ENCODE assay signal across 8 cellular contexts in the genomic region with DNA sequence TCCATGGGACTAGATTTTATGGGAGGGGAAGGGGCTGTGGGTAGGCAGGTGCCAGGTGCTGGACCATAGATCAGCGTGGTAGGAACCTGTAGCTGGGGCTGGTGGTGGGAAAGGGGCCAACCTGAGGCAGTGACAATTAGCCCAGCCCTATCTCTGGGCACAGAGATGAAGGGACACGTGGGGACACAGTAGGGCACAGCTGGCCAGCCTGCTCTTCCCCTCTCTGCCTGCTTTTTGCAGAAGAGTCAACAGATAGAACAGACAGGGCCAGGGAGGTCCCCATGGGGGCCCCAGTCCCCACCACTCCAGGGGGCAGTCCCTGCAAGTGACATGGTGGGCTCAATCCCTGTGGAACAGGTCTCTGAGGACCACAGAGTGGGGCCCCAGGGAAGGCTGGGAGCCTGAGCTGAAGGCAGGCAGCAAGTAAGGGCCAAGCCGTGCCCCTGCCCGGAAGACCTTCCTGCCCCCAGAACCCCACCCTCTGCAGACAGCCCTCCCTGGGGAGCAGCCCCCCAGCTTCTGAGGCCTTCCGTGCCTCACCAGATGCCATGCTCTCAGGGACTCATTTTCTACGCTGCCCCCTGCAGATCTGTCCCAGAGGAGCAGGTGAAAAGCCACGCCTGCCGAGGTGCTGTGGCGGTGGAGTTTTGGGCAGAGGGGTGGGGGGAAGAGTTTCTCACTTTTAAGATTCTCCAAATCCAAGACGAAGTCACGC. TPM values are rescaled to one million over a fixed set of nuclear protein-coding genes. Genes with fewer than 3 reads are reported as not detected.
DNase-seq lines count a peak whose midpoint lies in the region; ATAC-seq and TF ChIP-seq lines count a peak whose summit lies in the region.
"Not testable (repeated sequence)": the region's sequence is repeated elsewhere in the genome, so short reads cannot be mapped to it uniquely, and the experiment has no call there.

No MANE protein-coding gene starts in this region.

- H3K4me1 Mint-ChIP-seq in T-helper 2 cell treated with Interferon-gamma antibody and Interleukin-4, amounts not matched to agents 5 μg/mL and 100 μg/mL, for 36 hours (ENCODE audit: low read depth), result peaks cover 25% of the 10 kb centered on the region
- peaks cover 41% of the 10 kb centered on the region for H3K4me1 Mint-ChIP-seq in memory B cell

- H3K4me3 Mint-ChIP-seq in T-helper 2 cell treated with Interferon-gamma antibody and Interleukin-4, amounts not matched to agents 5 μg/mL and 100 μg/mL, for 36 hours, result not testable (repeated sequence)
- H3K4me3 Mint-ChIP-seq in memory B cell, result peak overlapping the region; percentile 43

- not testable (repeated sequence) for H4K20me1 ChIP-seq in BLaER1; Loucy (ENCODE audit: insufficient read depth, low read length, poor library complexity, severe bottlenecking)

- in situ Hi-C loops in GM13977 (cut with MboI; ENCODE audit: low pct_unique_long_range_greater_than_20kb, low sequenced_read_pairs, unreplicated experiment), result not testable (repeated sequence)

- DNase-seq in GM13977 (ENCODE audit: low spot score); T-helper 2 cell treated with Interferon-gamma antibody and Interleukin-4, amounts not matched to agents 5 μg/mL and 100 μg/mL, for 36 hours (ENCODE audit: low spot score); ascending aorta (ENCODE audit: low spot score in 2 of 2); memory B cell (ENCODE audit: low spot score in 2 of 2): not testable (repeated sequence)
- DNase-seq in Right ventricle myocardium superior, result peak; percentile 38
- peak; percentile 74 for DNase-seq in spleen

- H2AFZ ChIP-seq in Loucy (ENCODE audit: low read length), result not testable (repeated sequence)

- not testable (repeated sequence) for H3F3A ChIP-seq in Loucy (ENCODE audit: low read depth)

- peak overlapping the region; percentile 53 for H3K4me3 ChIP-seq in BLaER1
- not testable (repeated sequence) for H3K4me3 ChIP-seq in Loucy (ENCODE audit: low read length, poor library complexity, severe bottlenecking); ascending aorta; spleen

- H3K4me1 ChIP-seq in BLaER1, result peaks cover 94% of the 10 kb centered on the region
- peaks cover 49% of the 10 kb centered on the region for H3K4me1 ChIP-seq in Loucy (ENCODE audit: insufficient read depth, low read length, poor library complexity, severe bottlenecking)
- peaks cover 17 to 31% of the 10 kb centered on the region in 2 donors for H3K4me1 ChIP-seq in ascending aorta
- H3K4me1 ChIP-seq in spleen, result peaks cover 38 to 79% (median 60%) of the 10 kb centered on the region in 6 donors

- not testable (repeated sequence) for H3K9me3 Mint-ChIP-seq in T-helper 2 cell treated with Interferon-gamma antibody and Interleukin-4, amounts not matched to agents 5 μg/mL and 100 μg/mL, for 36 hours; memory B cell

- intact Hi-C loops in ascending aorta (cut with DNase I) (loop anchor here (5.0 to 10.0 kb wide), 4 partner anchors 54 to 226 kb away; partner anchors contain the start of gene ADAMTS7), Right ventricle myocardium superior (cut with DNase I) (loop anchor here (5.0 kb wide), 1 partner anchor 49 kb away; no protein-coding TSS in a partner anchor)
- intact Hi-C loops in spleen (cut with DNase I; ENCODE audit: low total_unique reads), result not testable (repeated sequence)

- peak overlapping the region; percentile 82 for H3K9ac ChIP-seq in BLaER1
- peak overlapping the region; percentile 27 for H3K9ac ChIP-seq in Loucy (ENCODE audit: low read depth, low read length, poor library complexity, severe bottlenecking)

- not testable (repeated sequence) for TF ChIP-seq POLR2A in spleen (IDR thresholded peaks at IDR 0.05)

- peak; percentile 4 for TF ChIP-seq CTCF in GM13977 (IDR thresholded peaks at IDR 0.05; ENCODE audit: extremely low read depth, insufficient read depth, missing control alignments)
- peak; percentile 38 for TF ChIP-seq CTCF in Loucy (conservative IDR thresholded peaks at IDR 0.05; ENCODE audit: low read length)
- TF ChIP-seq CTCF in ascending aorta (IDR thresholded peaks at IDR 0.05); spleen (IDR thresholded peaks at IDR 0.05 in 8 of 11, conservative IDR thresholded peaks at IDR 0.05 in 3 of 11): not testable (repeated sequence)

- H3K27me3 Mint-ChIP-seq in T-helper 2 cell treated with Interferon-gamma antibody and Interleukin-4, amounts not matched to agents 5 μg/mL and 100 μg/mL, for 36 hours (ENCODE audit: low read depth); memory B cell: not testable (repeated sequence)

- H3K36me3 ChIP-seq in BLaER1; Loucy (ENCODE audit: insufficient read depth, low read length); ascending aorta; spleen: not testable (repeated sequence)

- 64 to 80% (median 74%) methylated on average over 10 to 11 of the region's 11 CpGs for WGBS in spleen, 5 donors

- not testable (repeated sequence) for H3K79me2 ChIP-seq in Loucy (ENCODE audit: insufficient read depth, low read length)

- not testable (repeated sequence) for H3K9me2 ChIP-seq in Loucy (replicated peaks; ENCODE audit: low read depth, low read length)

- peak overlapping the region; percentile 98 for H3K27ac ChIP-seq in BLaER1
- peak overlapping the region; percentile 78 for H3K27ac ChIP-seq in ascending aorta
- peak overlapping the region in 3 of 8 donors; percentile 5 to 84 (median 80) for H3K27ac ChIP-seq in spleen

- H3K27me3 ChIP-seq in BLaER1; Loucy (ENCODE audit: insufficient read depth, low read length, poor library complexity, severe bottlenecking); ascending aorta; spleen (replicated peaks in 1 of 7): not testable (repeated sequence)

- not testable (repeated sequence) for H3K9me3 ChIP-seq in BLaER1; Loucy (ENCODE audit: insufficient read depth, low read depth, low read length); ascending aorta; spleen

- peak overlapping the region; percentile 36 for H3K27ac Mint-ChIP-seq in T-helper 2 cell treated with Interferon-gamma antibody and Interleukin-4, amounts not matched to agents 5 μg/mL and 100 μg/mL, for 36 hours
- H3K27ac Mint-ChIP-seq in memory B cell, result peak overlapping the region; percentile 31

- H3K36me3 Mint-ChIP-seq in T-helper 2 cell treated with Interferon-gamma antibody and Interleukin-4, amounts not matched to agents 5 μg/mL and 100 μg/mL, for 36 hours (ENCODE audit: low read depth); memory B cell: not testable (repeated sequence)

- ATAC-seq in Right ventricle myocardium superior (ENCODE audit: poor library complexity); memory B cell (ENCODE audit: low read depth): not testable (repeated sequence)

- peak overlapping the region; percentile 94 for H3K4me2 ChIP-seq in BLaER1
- H3K4me2 ChIP-seq in Loucy (ENCODE audit: low read depth, low read length, poor library complexity, severe bottlenecking), result not testable (repeated sequence)

RNA-seq across cellular contexts. Expression of gene ADAMTS7, which starts 52.6 kb away (rescaled TPM):
- total RNA-seq in ascending aorta, result 33.3 TPM
- total RNA-seq in Right ventricle myocardium superior, result 31.0 TPM
- 10 to 100 TPM in 1 of 7 donors, 1 to 10 TPM in 6; 3.4 to 15.0 (median 8.3) TPM for total RNA-seq in spleen
- 1 to 10 TPM in 2 of 3 donors, under 1 TPM in 1; 0.47 to 8.4 (median 2.2) TPM for polyA plus RNA-seq in spleen
